ENCODE assay signal across 17 cellular contexts in genomic region chr9:16147726-16148125, GRCh38.
A peak's percentile ranks its signal among the peaks of the same experiment; 100 is the strongest.
DNase-seq lines count a peak whose midpoint lies in the region; ATAC-seq, FAIRE-seq and TF ChIP-seq lines count a peak whose summit lies in the region.
"Had no signal": no experiment of that assay in that cellular context is flagged by ENCODE, and none has a peak within 500 bp of the region (broad histone marks: within the 10 kb centered on the region; RNA-seq: fewer than 3 reads in every experiment).

No MANE protein-coding gene starts in this region.

- H3K79me2 ChIP-seq in H1 (ENCODE audit: control insufficient read depth in 1 of 2, insufficient read depth in 2 of 2, low read length in 2 of 2), result no peaks in the 10 kb centered on the region

- no peaks in the 10 kb centered on the region for H4K20me1 ChIP-seq in H1 (replicated peaks in 1 of 2; ENCODE audit: control insufficient read depth in 1 of 2, insufficient read depth in 2 of 2, low read length in 2 of 2)

- H2BK20ac ChIP-seq in H1 (ENCODE audit: low read length), result no peak overlapping the region

- no peaks in the 10 kb centered on the region for H3K23me2 ChIP-seq in H1 (ENCODE audit: low read depth, low read length)

- no peak overlapping the region for H3K4me2 ChIP-seq in H1 (ENCODE audit: insufficient read depth in 1 of 2, low read depth in 2 of 2, low read length in 2 of 2)
- H3K4me2 ChIP-seq: A549 had no signal

- no peak overlapping the region for H3K56ac ChIP-seq in H1 (replicated peaks; ENCODE audit: insufficient read length, low read depth, low read length)

- H3K36me3 ChIP-seq in cardiac muscle cell (no peaks in the 10 kb centered on the region), H1 (ENCODE audit: control insufficient read depth in 2 of 4, insufficient read depth in 4 of 4, low read length in 3 of 4) (no peaks in the 10 kb centered on the region), upper lobe of right lung (no peaks in the 10 kb centered on the region), BE2C (no peaks in the 10 kb centered on the region)
- H3K36me3 ChIP-seq: MG63 had no signal

- no peak overlapping the region for H2AK5ac ChIP-seq in H1 (ENCODE audit: low read depth, low read length)

- CTCF ChIA-PET in H1 (lab: Charles Lee; ENCODE audit: partially characterized antibody), result interaction anchor here (0.6 kb wide), 1 partner anchor 112 kb away, joined by 3 read pairs; no protein-coding TSS in a partner anchor

- H3K18ac ChIP-seq in H1 (ENCODE audit: extremely low read depth, low read length), result no peak overlapping the region

- H3K4ac ChIP-seq in H1 (replicated peaks; ENCODE audit: insufficient read length, low read depth, low read length), result no peak overlapping the region

- no peak overlapping the region for H3K9ac ChIP-seq in H1 (replicated peaks in 1 of 4; ENCODE audit: extremely low read depth in 1 of 4, low read depth in 3 of 4, low read length in 3 of 4)

- H4K8ac ChIP-seq in H1 (ENCODE audit: extremely low read depth, insufficient read depth, low read length), result no peak overlapping the region; the same call in 1 of the 2 replicates

- no peaks in the 10 kb centered on the region for H3K79me1 ChIP-seq in H1 (ENCODE audit: low read depth, low read length)

- no peak for FAIRE-seq in H1 (lab: Jason Lieb, UNC)
- FAIRE-seq: A549 had no signal

- POLR2A ChIA-PET in H1 (lab: Charles Lee; ENCODE audit: partially characterized antibody), result no interaction called here

- TF ChIP-seq EP300 in H1 (IDR thresholded peaks at IDR 0.05; ENCODE audit: borderline replicate concordance in 1 of 2, low read depth in 2 of 2, low read length in 2 of 2), result no peak

- TF ChIP-seq POLR2A in H1 (IDR thresholded peaks at IDR 0.05; ENCODE audit: control extremely low read depth in 1 of 2, low read depth in 2 of 2, low read length in 2 of 2), result no peak

- H3K9me3 ChIP-seq in cardiac muscle cell (ENCODE audit: low read depth) (no peaks in the 10 kb centered on the region), H1 (ENCODE audit: insufficient read depth in 2 of 2, low read depth in 1 of 2, low read length in 1 of 2) (no peaks in the 10 kb centered on the region), upper lobe of right lung (no peaks in the 10 kb centered on the region), BE2C (no peaks in the 10 kb centered on the region)
- H3K9me3 ChIP-seq: A549 had no signal

- TF ChIP-seq RAD21 in H1 (IDR thresholded peaks at IDR 0.05 in 1 of 2, conservative IDR thresholded peaks at IDR 0.05 in 1 of 2; ENCODE audit: low read depth in 2 of 2, low read length in 2 of 2), result no peak

- DNase-seq in cardiac muscle cell (ENCODE audit: low read depth in 1 of 2, low spot score in 1 of 2), result peak; percentile 16 to 17
- no peak for DNase-seq in left cardiac atrium
- DNase-seq in MV-4-11 (lab: John Stamatoyannopoulos, UW), result peak; percentile 55
- DNase-seq in H1 (ENCODE audit: low read depth in 1 of 2, low spot score in 2 of 2), result no peak
- DNase-seq in upper lobe of right lung, result no peak
- DNase-seq in dorsolateral prefrontal cortex, result no peak
- no peak for DNase-seq in NCI-H524 (lab: John Stamatoyannopoulos, UW)
- DNase-seq in BE2C, result no peak
- DNase-seq: KG1, MG63, NCI-H1105, NCI-H187, NCI-H2171, NCI-H446 treated with DMSO at 0.1 percent for 48 hours, NCI-H748 treated with DMSO at 0.1 percent for 48 hours, PC-3 had no signal

- ATAC-seq in left cardiac atrium (no peak), upper lobe of right lung (peak; percentile 41)
- ATAC-seq: A549, PC-3 had no signal

- no peak overlapping the region for H2BK120ac ChIP-seq in H1 (replicated peaks; ENCODE audit: low read depth, low read length)

- 0 out of 2 replicates have a peak overlapping the region, but pooled peaks have one; percentile 17 for H2AFZ ChIP-seq in H1 (ENCODE audit: low read length)

- no peak overlapping the region for H3K14ac ChIP-seq in H1 (ENCODE audit: insufficient read length)

- H3K4me1 ChIP-seq in cardiac muscle cell (ENCODE audit: low read depth) (peaks cover 37% of the 10 kb centered on the region), H1 (replicated peaks in 1 of 4; ENCODE audit: control insufficient read depth in 3 of 4, insufficient read depth in 4 of 4, low read length in 3 of 4) (no peaks in the 10 kb centered on the region), upper lobe of right lung (no peaks in the 10 kb centered on the region), BE2C (peaks cover 26% of the 10 kb centered on the region)
- H3K4me1 ChIP-seq: A549 had no signal

- no peak overlapping the region for H4K5ac ChIP-seq in H1 (ENCODE audit: insufficient read length, low read depth, low read length)

- no peak overlapping the region for H2BK12ac ChIP-seq in H1 (ENCODE audit: low read depth, low read length)

- 96% methylated on average over 6 of the region's 7 CpGs; no CpG with 5 or more reads in 1 of the 2 experiments for WGBS in H1 (ENCODE audit: extremely low coverage in 1 of 2, insufficient coverage in 1 of 2, insufficient read length in 1 of 2, insufficient replicate concordance in 2 of 2, low coverage in 1 of 2, low lambda C conversion rate in 2 of 2, missing lambda C conversion rate in 1 of 2), 2 experiments

- H3K27ac ChIP-seq in cardiac muscle cell (no peak overlapping the region), H1 (ENCODE audit: low read depth, low read length) (no peak overlapping the region), upper lobe of right lung (no peak overlapping the region), dorsolateral prefrontal cortex (no peak overlapping the region)
- H3K27ac ChIP-seq: A549 had no signal

- H2BK15ac ChIP-seq in H1 (ENCODE audit: low read length), result no peak overlapping the region

- H4K91ac ChIP-seq in H1 (replicated peaks; ENCODE audit: insufficient read length, low read length), result no peak overlapping the region

- H2BK5ac ChIP-seq in H1 (ENCODE audit: low read depth, low read length), result no peak overlapping the region

- intact Hi-C loops in left cardiac atrium (cut with DNase I), result no loop called here
- intact Hi-C loops in upper lobe of right lung (cut with DNase I), result no loop called here
- intact Hi-C loops in dorsolateral prefrontal cortex (cut with DNase I), result no loop called here

- H3K27me3 ChIP-seq in cardiac muscle cell (no peaks in the 10 kb centered on the region), H1 (replicated peaks in 1 of 4; ENCODE audit: control insufficient read depth in 3 of 4, extremely low read depth in 1 of 4, insufficient read depth in 3 of 4, low read length in 3 of 4) (no peaks in the 10 kb centered on the region), upper lobe of right lung (no peaks in the 10 kb centered on the region), dorsolateral prefrontal cortex (no peaks in the 10 kb centered on the region), BE2C (no peaks in the 10 kb centered on the region)
- H3K27me3 ChIP-seq: MG63 had no signal

- TF ChIP-seq CTCF in cardiac muscle cell (IDR thresholded peaks at IDR 0.05; ENCODE audit: low read depth, low read length), result no peak
- TF ChIP-seq CTCF in H1 (IDR thresholded peaks at IDR 0.05; ENCODE audit: control extremely low read depth in 1 of 3, insufficient read depth in 1 of 3, low read depth in 1 of 3, low read length in 3 of 3), result no peak
- TF ChIP-seq CTCF in upper lobe of right lung (IDR thresholded peaks at IDR 0.05), result no peak
- no peak for TF ChIP-seq CTCF in dorsolateral prefrontal cortex (IDR thresholded peaks at IDR 0.05 in 54 of 56, conservative IDR thresholded peaks at IDR 0.05 in 2 of 56; ENCODE audit: low read depth in 1 of 56, partially characterized antibody in 56 of 56)
- no peak for TF ChIP-seq CTCF in BE2C (IDR thresholded peaks at IDR 0.05; ENCODE audit: low read depth, low read length)

- H3K23ac ChIP-seq in H1 (ENCODE audit: insufficient read length), result no peak overlapping the region

- H3K4me3 ChIP-seq in cardiac muscle cell, result no peak overlapping the region
- no peak overlapping the region for H3K4me3 ChIP-seq in H1 (ENCODE audit: extremely low read depth in 1 of 4, insufficient read depth in 2 of 4, low read depth in 3 of 4, low read length in 4 of 4)
- no peak overlapping the region for H3K4me3 ChIP-seq in upper lobe of right lung
- H3K4me3 ChIP-seq in dorsolateral prefrontal cortex, result no peak overlapping the region
- no peak overlapping the region for H3K4me3 ChIP-seq in BE2C (ENCODE audit: low read depth, low read length)
- H3K4me3 ChIP-seq: A549, MG63 had no signal

TF ChIP-seq in H1, 55 proteins besides CTCF, POLR2A, EP300 and RAD21:
- TF ChIP-seq SRF (IDR thresholded peaks at IDR 0.05; ENCODE audit: low read depth, low read length) (no peak), POLR2AphosphoS5 (IDR thresholded peaks at IDR 0.05; ENCODE audit: low read depth, low read length) (no peak), FOSL1 (IDR thresholded peaks at IDR 0.05; ENCODE audit: insufficient read depth, low read depth, low read length) (no peak), TEAD4 (IDR thresholded peaks at IDR 0.05; ENCODE audit: low read depth, low read length) (no peak)

Comparison
In these comparisons a context has a peak if more than half of its experiments do, and no peak if none do; other contexts are left out.
1. DNase-seq: peak in cardiac muscle cell (2 of 2) and MV-4-11 (single experiment); none in left cardiac atrium (single experiment), H1 (0 of 2), upper lobe of right lung (single experiment), dorsolateral prefrontal cortex (0 of 10), NCI-H524 (0 of 2) and BE2C (single experiment).